Comparison of ENCODE assay signal across 21 cellular contexts in genomic region chr10:101136007-101136707, GRCh38. TPM values are rescaled to one million over a fixed set of nuclear protein-coding genes. Genes with fewer than 3 reads are reported as not detected.
A peak's percentile ranks its signal among the peaks of the same experiment; 100 is the strongest.
DNase-seq lines count a peak whose midpoint lies in the region; ATAC-seq, FAIRE-seq and TF ChIP-seq lines count a peak whose summit lies in the region.
"Had no signal": no experiment of that assay in that cellular context is flagged by ENCODE, and none has a peak within 500 bp of the region (broad histone marks: within the 10 kb centered on the region; RNA-seq: fewer than 3 reads in every experiment).

No MANE protein-coding gene starts in this region.

- TF ChIP-seq POLR2A in H1 (IDR thresholded peaks at IDR 0.05; ENCODE audit: control extremely low read depth in 1 of 2, low read depth in 2 of 2, low read length in 2 of 2) (no peak), H54 (IDR thresholded peaks at IDR 0.05; ENCODE audit: low read depth, low read length) (no peak)

- no peak overlapping the region for H4K5ac ChIP-seq in H1 (ENCODE audit: insufficient read length, low read depth, low read length)

- no peak overlapping the region for H3K27ac Mint-ChIP-seq in activated naive CD4-positive, alpha-beta T cell treated with anti-CD3 and anti-CD28 coated beads for 36 hours
- peak overlapping the region; percentile 70 for H3K27ac Mint-ChIP-seq in stimulated activated effector memory CD8-positive, alpha-beta T cell treated with anti-CD3 and anti-CD28 coated beads, Interleukin-12 subunit alpha, Interleukin-12 subunit beta, amount 100 ng/mL, for 72 hours
- H3K27ac Mint-ChIP-seq: activated B cell treated with CpG ODN at 0.5 μM for 24 hours had no signal

- TF ChIP-seq RAD21 in H1 (IDR thresholded peaks at IDR 0.05 in 1 of 2, conservative IDR thresholded peaks at IDR 0.05 in 1 of 2; ENCODE audit: low read depth in 2 of 2, low read length in 2 of 2) = no peak

- no peak for TF ChIP-seq EP300 in H1 (IDR thresholded peaks at IDR 0.05; ENCODE audit: borderline replicate concordance in 1 of 2, low read depth in 2 of 2, low read length in 2 of 2)

- H2BK15ac ChIP-seq in H1 (ENCODE audit: low read length) = 0 out of 2 replicates have a peak overlapping the region, but pooled peaks have one; percentile 75

- H3K56ac ChIP-seq in H1 (replicated peaks; ENCODE audit: insufficient read length, low read depth, low read length) = no peak overlapping the region

- H2BK5ac ChIP-seq in H1 (ENCODE audit: low read depth, low read length) = no peak overlapping the region

- H4K8ac ChIP-seq in H1 (ENCODE audit: extremely low read depth, insufficient read depth, low read length) = no peak overlapping the region

- ATAC-seq in stimulated activated effector memory CD8-positive, alpha-beta T cell treated with anti-CD3 and anti-CD28 coated beads, Interleukin-12 subunit alpha, Interleukin-12 subunit beta, amount 100 ng/mL, for 72 hours = no peak
- ATAC-seq in GM18519 (IDR thresholded peaks at IDR 0.05; ENCODE audit: low FRiP score, unreplicated experiment) = no peak
- ATAC-seq: gastroesophageal sphincter had no signal

- H2BK20ac ChIP-seq in H1 (ENCODE audit: low read length) = no peak overlapping the region; the same call in 1 of the 2 replicates

- no peak for TF ChIP-seq CTCF in H1 (IDR thresholded peaks at IDR 0.05; ENCODE audit: control extremely low read depth in 1 of 3, insufficient read depth in 1 of 3, low read depth in 1 of 3, low read length in 3 of 3)

- H3K4me1 Mint-ChIP-seq in activated naive CD4-positive, alpha-beta T cell treated with anti-CD3 and anti-CD28 coated beads for 36 hours (ENCODE audit: low read depth) = peaks cover 47% of the 10 kb centered on the region
- H3K4me1 Mint-ChIP-seq in stimulated activated effector memory CD8-positive, alpha-beta T cell treated with anti-CD3 and anti-CD28 coated beads, Interleukin-12 subunit alpha, Interleukin-12 subunit beta, amount 100 ng/mL, for 72 hours = peaks cover 54% of the 10 kb centered on the region

- H3K79me2 ChIP-seq in H1 (ENCODE audit: control insufficient read depth in 1 of 2, insufficient read depth in 2 of 2, low read length in 2 of 2) = no peaks in the 10 kb centered on the region

- H3K4me3 Mint-ChIP-seq in activated naive CD4-positive, alpha-beta T cell treated with anti-CD3 and anti-CD28 coated beads for 36 hours = no peak overlapping the region
- no peak overlapping the region for H3K4me3 Mint-ChIP-seq in stimulated activated effector memory CD8-positive, alpha-beta T cell treated with anti-CD3 and anti-CD28 coated beads, Interleukin-12 subunit alpha, Interleukin-12 subunit beta, amount 100 ng/mL, for 72 hours

- H3K9me3 Mint-ChIP-seq in activated naive CD4-positive, alpha-beta T cell treated with anti-CD3 and anti-CD28 coated beads for 36 hours = no peaks in the 10 kb centered on the region
- H3K9me3 Mint-ChIP-seq in stimulated activated effector memory CD8-positive, alpha-beta T cell treated with anti-CD3 and anti-CD28 coated beads, Interleukin-12 subunit alpha, Interleukin-12 subunit beta, amount 100 ng/mL, for 72 hours = no peaks in the 10 kb centered on the region
- H3K9me3 Mint-ChIP-seq: activated B cell treated with CpG ODN at 0.5 μM for 24 hours had no signal

- no peak overlapping the region for H3K4me2 ChIP-seq in H1 (ENCODE audit: insufficient read depth in 1 of 2, low read depth in 2 of 2, low read length in 2 of 2)
- H3K4me2 ChIP-seq: KMS-11 had no signal

- no peak overlapping the region for H3K4ac ChIP-seq in H1 (replicated peaks; ENCODE audit: insufficient read length, low read depth, low read length)

- peaks cover 0 to 19% (median 6%) of the 10 kb centered on the region in 4 experiments; a peak in 5 of 7 replicates for H3K4me1 ChIP-seq in H1 (replicated peaks in 1 of 4; ENCODE audit: control insufficient read depth in 3 of 4, insufficient read depth in 4 of 4, low read length in 3 of 4)

- WGBS in H1 (ENCODE audit: extremely low coverage in 1 of 2, insufficient coverage in 1 of 2, insufficient read length in 1 of 2, insufficient replicate concordance in 2 of 2, low coverage in 1 of 2, low lambda C conversion rate in 2 of 2, missing lambda C conversion rate in 1 of 2), 2 experiments = 9% methylated on average over 30 of the region's 33 CpGs; no CpG with 5 or more reads in 1 of the 2 experiments

- CTCF ChIA-PET in activated naive CD4-positive, alpha-beta T cell treated with anti-CD3 and anti-CD28 coated beads for 36 hours (lab: Charles Lee) = no interaction called here
- CTCF ChIA-PET in H1 (lab: Charles Lee; ENCODE audit: partially characterized antibody) = interaction anchor here (1.2 to 8.4 kb wide), 4 partner anchors 38 to 93 kb away, joined by 3 to 268 read pairs (median 122); partner anchors contain the start of gene KAZALD1

- H3K27ac ChIP-seq in H1 (ENCODE audit: low read depth, low read length) = no peak overlapping the region
- H3K27ac ChIP-seq: epithelial cell of prostate, gastroesophageal sphincter, KMS-11, neutrophil, uterus had no signal

- peak; percentile 16 for DNase-seq in activated naive CD4-positive, alpha-beta T cell treated with anti-CD3 and anti-CD28 coated beads for 36 hours
- no peak for DNase-seq in activated naive CD4-positive, alpha-beta T cell (lab: John Stamatoyannopoulos, UW)
- DNase-seq in M059J (ENCODE audit: low read depth) (peak; percentile 60), H1 (ENCODE audit: low read depth in 1 of 2, low spot score in 2 of 2) (no peak), H54 (ENCODE audit: insufficient read length, low spot score) (no peak), NCI-H1694 treated with DMSO at 0.1 percent for 48 hours (lab: John Stamatoyannopoulos, UW) (no peak)
- no peak for DNase-seq in stimulated activated effector memory CD8-positive, alpha-beta T cell treated with anti-CD3 and anti-CD28 coated beads, Interleukin-12 subunit alpha, Interleukin-12 subunit beta, amount 100 ng/mL, for 72 hours (ENCODE audit: low spot score in 2 of 2)
- DNase-seq: activated B cell treated with CpG ODN at 0.5 μM for 24 hours; anterior cingulate cortex; DMS79; NCI-H187; NCI-H510A; stimulated activated naive CD4-positive, alpha-beta T cell treated with Interleukin-2 at 50 U/mL for 16 hours; uterus had no signal

- no peak overlapping the region for H4K91ac ChIP-seq in H1 (replicated peaks; ENCODE audit: insufficient read length, low read length)

- POLR2A ChIA-PET in H1 (lab: Charles Lee; ENCODE audit: partially characterized antibody) = interaction anchor here (0.5 to 1.7 kb wide), 2 partner anchors 89 to 395 kb away, joined by 3 to 6 read pairs; no protein-coding TSS in a partner anchor

- no peak overlapping the region for H3K23ac ChIP-seq in H1 (ENCODE audit: insufficient read length)

- no peak overlapping the region for H2AK5ac ChIP-seq in H1 (ENCODE audit: low read depth, low read length)

- intact Hi-C loops in activated naive CD4-positive, alpha-beta T cell treated with anti-CD3 and anti-CD28 coated beads for 36 hours (cut with micrococcal nuclease) = loop anchor here (10.0 kb wide), 1 partner anchor 391 kb away; the partner anchor contains the start of gene PAX2

- H3K79me1 ChIP-seq in H1 (ENCODE audit: low read depth, low read length) = no peaks in the 10 kb centered on the region; the same call in 1 of the 2 replicates

- no peak overlapping the region for H2AFZ ChIP-seq in H1 (ENCODE audit: low read length)

- peaks cover 99 to 100% (median 100%) of the 10 kb centered on the region in 4 experiments for H3K27me3 ChIP-seq in H1 (replicated peaks in 1 of 4; ENCODE audit: control insufficient read depth in 3 of 4, extremely low read depth in 1 of 4, insufficient read depth in 3 of 4, low read length in 3 of 4)

- FAIRE-seq in H1 (lab: Jason Lieb, UNC) (no peak), H54 (lab: Jason Lieb, UNC) (no peak)
- FAIRE-seq: colon, islet of Langerhans had no signal

- H3K23me2 ChIP-seq in H1 (ENCODE audit: low read depth, low read length) = peaks cover 3% of the 10 kb centered on the region; the same call in 1 of the 2 replicates

- H3K36me3 ChIP-seq in H1 (ENCODE audit: control insufficient read depth in 2 of 4, insufficient read depth in 4 of 4, low read length in 3 of 4) = peaks cover 0 to 14% (median 0%) of the 10 kb centered on the region in 4 experiments; a peak in 1 of 8 replicates
- H3K36me3 ChIP-seq: gastroesophageal sphincter, neutrophil, uterus had no signal

- H3K9me3 ChIP-seq in H1 (ENCODE audit: insufficient read depth in 2 of 2, low read depth in 1 of 2, low read length in 1 of 2) = no peaks in the 10 kb centered on the region
- H3K9me3 ChIP-seq: gastroesophageal sphincter, neutrophil, uterus had no signal

- H3K27me3 Mint-ChIP-seq in activated naive CD4-positive, alpha-beta T cell treated with anti-CD3 and anti-CD28 coated beads for 36 hours (ENCODE audit: low read depth) = peaks cover 86% of the 10 kb centered on the region

- peaks cover 36 to 51% of the 10 kb centered on the region in 2 experiments for H4K20me1 ChIP-seq in H1 (replicated peaks in 1 of 2; ENCODE audit: control insufficient read depth in 1 of 2, insufficient read depth in 2 of 2, low read length in 2 of 2)

- H3K4me3 ChIP-seq in H1 (ENCODE audit: extremely low read depth in 1 of 4, insufficient read depth in 2 of 4, low read depth in 3 of 4, low read length in 4 of 4) = no peak overlapping the region; a peak in 1 of 8 replicates
- H3K4me3 ChIP-seq: gastroesophageal sphincter, uterus had no signal

- H3K36me3 Mint-ChIP-seq in activated naive CD4-positive, alpha-beta T cell treated with anti-CD3 and anti-CD28 coated beads for 36 hours (ENCODE audit: low read depth) = no peaks in the 10 kb centered on the region
- peaks cover 8% of the 10 kb centered on the region for H3K36me3 Mint-ChIP-seq in stimulated activated effector memory CD8-positive, alpha-beta T cell treated with anti-CD3 and anti-CD28 coated beads, Interleukin-12 subunit alpha, Interleukin-12 subunit beta, amount 100 ng/mL, for 72 hours

- no peak overlapping the region for H3K14ac ChIP-seq in H1 (ENCODE audit: insufficient read length)

- H3K9ac ChIP-seq in H1 (replicated peaks in 1 of 4; ENCODE audit: extremely low read depth in 1 of 4, low read depth in 3 of 4, low read length in 3 of 4) = no peak overlapping the region
- H3K9ac ChIP-seq: KMS-11 had no signal

- H2BK12ac ChIP-seq in H1 (ENCODE audit: low read depth, low read length) = 0 out of 2 replicates have a peak overlapping the region, but pooled peaks have one; percentile 6

- no peak overlapping the region for H2BK120ac ChIP-seq in H1 (replicated peaks; ENCODE audit: low read depth, low read length)

- no peak overlapping the region for H3K18ac ChIP-seq in H1 (ENCODE audit: extremely low read depth, low read length)

RNA-seq across cellular contexts. Expression of gene TLX1, which starts 5.1 kb away (rescaled TPM):
- total RNA-seq in activated naive CD4-positive, alpha-beta T cell treated with anti-CD3 and anti-CD28 coated beads for 36 hours = not detected
- total RNA-seq in M059J (2014; rRNA removed; shearing (Covaris generic)) = not detected in 2 replicates
- not detected in 2 replicates for total RNA-seq in H1 (2021; fragmentation: NEBNext Ultra II Directional; extraction: Animal tissue kit (Norgen Biotek cat#: 25700))
- not detected in 2 replicates for polyA plus RNA-seq in H1 (2011; rRNA removed)
- polyA plus RNA-seq in H1 (2011; cell fraction: cytosol; rRNA removed) = not detected
- not detected for polyA plus RNA-seq in H1 (2011; cell fraction: nucleus; rRNA removed)
- polyA plus RNA-seq in H1 (2012, experiment 1 of 2) = not detected in 4 replicates
- not detected for polyA plus RNA-seq in H1 (2012, experiment 2 of 2)
- polyA plus RNA-seq in H1 (2013, experiment 1 of 2) = not detected
- polyA plus RNA-seq in H1 (2013, experiment 2 of 2) = not detected
- polyA minus RNA-seq in H1 (2011; rRNA and poly(A)+ RNA removed) = not detected in 2 replicates
- not detected for polyA minus RNA-seq in H1 (2011; cell fraction: cytosol; rRNA and poly(A)+ RNA removed)
- polyA minus RNA-seq in H1 (2011; cell fraction: nucleus; rRNA and poly(A)+ RNA removed) = not detected
- total RNA-seq: activated B cell treated with CpG ODN at 0.5 μM for 24 hours, gastroesophageal sphincter, uterus had no signal

Comparison
In these comparisons a context has a peak if more than half of its experiments do, and no peak if none do; other contexts are left out.
1. DNase-seq: peak in activated naive CD4-positive, alpha-beta T cell treated with anti-CD3 and anti-CD28 coated beads for 36 hours (single experiment) and M059J (single experiment); none in activated naive CD4-positive, alpha-beta T cell (0 of 4), H1 (0 of 2), stimulated activated effector memory CD8-positive, alpha-beta T cell treated with anti-CD3 and anti-CD28 coated beads, Interleukin-12 subunit alpha, Interleukin-12 subunit beta, amount 100 ng/mL, for 72 hours (0 of 2), H54 (single experiment) and NCI-H1694 treated with DMSO at 0.1 percent for 48 hours (single experiment).